Comparison of ENCODE assay signal across 1 cellular context in genomic region chr10:101061814-101062230, GRCh38.
A peak's percentile ranks its signal among the peaks of the same experiment; 100 is the strongest.
TF ChIP-seq lines count a peak whose summit lies in the region.

TSS of gene KAZALD1 (plus strand) at chr10:101061989. CDS start at chr10:101062593, 604 bp downstream.

TF ChIP-seq in HepG2, 621 proteins besides CTCF, POLR2A, EP300 and RAD21 (continued from another document):
- TF ChIP-seq ZNF563 (CRISPR knock-in tag; IDR thresholded peaks at IDR 0.05) (0 out of 2 replicates have a peak, but pooled peaks have one; percentile 9), CENPBD1 (CRISPR knock-in tag; IDR thresholded peaks at IDR 0.05; ENCODE audit: borderline replicate concordance, low read depth) (no peak), ZFP62 (CRISPR knock-in tag; IDR thresholded peaks at IDR 0.05) (no peak), ZBTB25 (CRISPR knock-in tag; IDR thresholded peaks at IDR 0.05) (no peak), HNF1B (CRISPR knock-in tag; IDR thresholded peaks at IDR 0.05) (0 out of 2 replicates have a peak, but pooled peaks have one; percentile 12), RXRA (CRISPR knock-in tag; IDR thresholded peaks at IDR 0.05) (no peak), POLR2AphosphoS5 (IDR thresholded peaks at IDR 0.05; ENCODE audit: low read depth, low read length) (peak; percentile 26; the same call in 1 of the 2 replicates), TAF15 (IDR thresholded peaks at IDR 0.05; ENCODE audit: low read depth, low read length, poor library complexity, severe bottlenecking) (no peak), ZFP37 (CRISPR knock-in tag; IDR thresholded peaks at IDR 0.05; ENCODE audit: borderline replicate concordance) (no peak), ZNF333 (CRISPR knock-in tag; IDR thresholded peaks at IDR 0.05; ENCODE audit: borderline replicate concordance) (no peak), CC2D1A (CRISPR knock-in tag; IDR thresholded peaks at IDR 0.05) (no peak), ZBTB34 (CRISPR knock-in tag; IDR thresholded peaks at IDR 0.05) (0 out of 2 replicates have a peak, but pooled peaks have one; percentile 55), ZNF263 (CRISPR knock-in tag; IDR thresholded peaks at IDR 0.05) (no peak), SIN3A (IDR thresholded peaks at IDR 0.05; ENCODE audit: borderline replicate concordance, low read depth, low read length) (peak; percentile 43; the same call in 1 of the 2 replicates), PLSCR1 (CRISPR knock-in tag; IDR thresholded peaks at IDR 0.05; ENCODE audit: borderline replicate concordance) (no peak), ZHX1 (CRISPR knock-in tag; IDR thresholded peaks at IDR 0.05; ENCODE audit: low read depth) (no peak), ZZZ3 (CRISPR knock-in tag; IDR thresholded peaks at IDR 0.05; ENCODE audit: borderline replicate concordance) (no peak), ZNF572 (CRISPR knock-in tag; IDR thresholded peaks at IDR 0.05) (peak; percentile 39; the same call in 1 of the 2 replicates), NAIF1 (CRISPR knock-in tag; IDR thresholded peaks at IDR 0.05; ENCODE audit: borderline replicate concordance) (no peak), TRAFD1 (CRISPR knock-in tag; IDR thresholded peaks at IDR 0.05; ENCODE audit: borderline replicate concordance) (no peak), ZNF235 (CRISPR knock-in tag; IDR thresholded peaks at IDR 0.05; ENCODE audit: borderline replicate concordance) (no peak), IKZF5 (CRISPR knock-in tag; IDR thresholded peaks at IDR 0.05) (no peak), FOXO4 (CRISPR knock-in tag; conservative IDR thresholded peaks at IDR 0.05) (0 out of 2 replicates have a peak, but pooled peaks have one; percentile 31), EEA1 (CRISPR knock-in tag; IDR thresholded peaks at IDR 0.05; ENCODE audit: borderline replicate concordance) (no peak), PCBP1 (IDR thresholded peaks at IDR 0.05; ENCODE audit: borderline replicate concordance, low read depth, low read length) (peak; percentile 90; the same call in 1 of the 2 replicates), SNAPC2 (CRISPR knock-in tag; IDR thresholded peaks at IDR 0.05) (0 out of 2 replicates have a peak, but pooled peaks have one; percentile 67), MXD3 (CRISPR knock-in tag; IDR thresholded peaks at IDR 0.05) (no peak), NCOA1 (CRISPR knock-in tag; IDR thresholded peaks at IDR 0.05) (0 out of 2 replicates have a peak, but pooled peaks have one; percentile 2), SNAPC5 (CRISPR knock-in tag; IDR thresholded peaks at IDR 0.05; ENCODE audit: borderline replicate concordance) (0 out of 2 replicates have a peak, but pooled peaks have one; percentile 54), ZNF616 (CRISPR knock-in tag; IDR thresholded peaks at IDR 0.05; ENCODE audit: low read depth) (no peak), NRL (CRISPR knock-in tag; IDR thresholded peaks at IDR 0.05; ENCODE audit: borderline replicate concordance) (no peak)
